26 cellular contexts compared by ENCODE assay signal in genomic region chr5:92543246-92543645, GRCh38.
DNase-seq lines count a peak whose midpoint lies in the region; ATAC-seq and TF ChIP-seq lines count a peak whose summit lies in the region.
"Had no signal": no experiment of that assay in that cellular context is flagged by ENCODE, and none has a peak within 500 bp of the region (broad histone marks: within the 10 kb centered on the region; RNA-seq: fewer than 3 reads in every experiment).

No MANE protein-coding gene starts in this region.

- H3K4me3 ChIP-seq in AG04449 (ENCODE audit: low read depth, low read length), result no peak overlapping the region
- H3K4me3 ChIP-seq in brain microvascular endothelial cell (ENCODE audit: low read depth, low read length), result no peak overlapping the region
- no peak overlapping the region for H3K4me3 ChIP-seq in fibroblast of villous mesenchyme (ENCODE audit: low read depth, low read length)
- H3K4me3 ChIP-seq: GM23338, left ventricle myocardium inferior, thoracic aorta had no signal

- in situ Hi-C loops in brain microvascular endothelial cell (cut with HindIII; ENCODE audit: low pct_ligation_motif_present, low sequenced_read_pairs), result no loop called here

- H3K27me3 ChIP-seq in brain microvascular endothelial cell (replicated peaks), result no peaks in the 10 kb centered on the region

- no peak for TF ChIP-seq CTCF in AG04449 (IDR thresholded peaks at IDR 0.05; ENCODE audit: insufficient read depth, low read length, missing control alignments)
- TF ChIP-seq CTCF in brain microvascular endothelial cell (IDR thresholded peaks at IDR 0.05; ENCODE audit: low read depth, low read length, missing control alignments), result no peak
- TF ChIP-seq CTCF in fibroblast of villous mesenchyme (IDR thresholded peaks at IDR 0.05; ENCODE audit: insufficient read depth, low read depth, low read length), result no peak

- DNase-seq in AG04449 (ENCODE audit: low read depth, low spot score) (peak; percentile 84), HCEC 1CT (peak; percentile 42), brain microvascular endothelial cell (no peak), fibroblast of villous mesenchyme (ENCODE audit: low read depth) (peak; percentile 44), GOT3 (lab: John Stamatoyannopoulos, UW) (no peak), Ammon's horn (ENCODE audit: low spot score) (no peak), middle frontal gyrus (ENCODE audit: extremely low spot score, low spot score) (no peak)
- DNase-seq: activated CD4-positive, CD25-positive, alpha-beta regulatory T cell; activated CD8-positive, alpha-beta memory T cell treated with anti-CD3 and anti-CD28 coated beads, Interleukin-2, amount 10 ng/mL, durations not matched to agents 7 days and 5 days; activated gamma-delta T cell treated with Interleukin-2 at 50 U/mL for 16 hours; activated T-cell treated with anti-CD3 and anti-CD28 coated beads, Interleukin-2, amount 50 U/mL, for 48 hours; CD8-positive, alpha-beta T cell; cerebellar nuclear complex; left ventricle myocardium inferior; mesendoderm; NCI-H1105; NCI-H1930; NCI-H2171 treated with DMSO at 0.1 percent for 48 hours; NCI-H510A treated with DMSO at 0.1 percent for 48 hours; PC-3; small intestine; stimulated activated naive CD8-positive, alpha-beta T cell treated with anti-CD3 and anti-CD28 coated beads, Interleukin-15, amount 100 ng/mL, for 72 hours had no signal

- peak overlapping the region; percentile 36 for H3K27ac ChIP-seq in brain microvascular endothelial cell
- H3K27ac ChIP-seq: left ventricle myocardium inferior, parathyroid adenoma, thoracic aorta had no signal

- no peak for ATAC-seq in GM18867 (IDR thresholded peaks at IDR 0.05; ENCODE audit: unreplicated experiment)
- ATAC-seq: activated CD8-positive, alpha-beta memory T cell treated with anti-CD3 and anti-CD28 coated beads, Interleukin-2, amount 10 ng/mL, durations not matched to agents 7 days and 5 days; CD8-positive, alpha-beta T cell; GM23338; PC-3; stimulated activated naive CD8-positive, alpha-beta T cell treated with anti-CD3 and anti-CD28 coated beads, Interleukin-15, amount 100 ng/mL, for 72 hours had no signal

- H3K36me3 ChIP-seq in brain microvascular endothelial cell (replicated peaks), result no peaks in the 10 kb centered on the region
- H3K36me3 ChIP-seq: left ventricle myocardium inferior, thoracic aorta had no signal

- POLR2A ChIA-PET in AG04449 (lab: Yijun Ruan, JAX), result no interaction called here

- CTCF ChIA-PET in AG04449 (lab: Yijun Ruan, JAX), result interaction anchor here (0.9 kb wide), 1 partner anchor 25 kb away, joined by 5 read pairs; no protein-coding TSS in a partner anchor

Comparison
In these comparisons a context has a peak if more than half of its experiments do, and no peak if none do; other contexts are left out.
1. DNase-seq: peak in AG04449 (single experiment), HCEC 1CT (single experiment) and fibroblast of villous mesenchyme (single experiment); none in brain microvascular endothelial cell (single experiment), GOT3 (single experiment), Ammon's horn (single experiment) and middle frontal gyrus (single experiment).